In the genomic region with DNA sequence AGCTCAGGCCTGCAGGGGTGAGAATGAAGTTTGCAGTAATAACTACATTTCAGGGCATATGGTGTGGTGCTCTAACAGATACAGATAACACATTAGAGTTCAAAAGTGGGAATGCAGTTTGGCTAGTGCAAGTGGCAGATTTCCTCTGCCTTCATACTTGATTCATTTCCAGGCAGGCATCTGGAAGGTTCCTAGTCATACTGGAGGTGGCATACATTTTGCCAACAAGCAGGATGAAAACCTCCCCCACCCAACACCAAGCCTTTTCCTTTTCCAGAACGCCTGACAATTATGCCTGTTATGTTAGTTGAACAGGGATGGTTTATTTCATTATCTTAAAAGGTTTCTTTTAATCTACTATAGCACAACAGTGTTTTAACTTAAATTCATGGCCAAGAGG, we compare ENCODE assay signal across 22 cellular contexts. TPM values are rescaled to one million over a fixed set of nuclear protein-coding genes. Genes with fewer than 3 reads are reported as not detected.
DNase-seq lines count a peak whose midpoint lies in the region; ATAC-seq and TF ChIP-seq lines count a peak whose summit lies in the region.
"Had no signal": no experiment of that assay in that cellular context is flagged by ENCODE, and none has a peak within 500 bp of the region (broad histone marks: within the 10 kb centered on the region; RNA-seq: fewer than 3 reads in every experiment).

No MANE protein-coding gene starts in this region.

- H3K9ac ChIP-seq in adipocyte (ENCODE audit: low read length) (no peak overlapping the region), fibroblast of lung (ENCODE audit: insufficient read depth, low read length) (no peak overlapping the region), parathyroid adenoma (no peak overlapping the region)

- H3K4me1 ChIP-seq in adipocyte (ENCODE audit: control insufficient read depth, insufficient read depth, low read length) = peaks cover 46% of the 10 kb centered on the region
- H3K4me1 ChIP-seq in fibroblast of lung (ENCODE audit: control insufficient read depth, extremely low read depth, insufficient read depth, low read length) = peaks cover 8% of the 10 kb centered on the region
- H3K4me1 ChIP-seq in parathyroid adenoma = peaks cover 44% of the 10 kb centered on the region
- no peaks in the 10 kb centered on the region for H3K4me1 ChIP-seq in HAP-1
- H3K4me1 ChIP-seq: BE2C had no signal

- ATAC-seq in GM18870 (IDR thresholded peaks at IDR 0.05; ENCODE audit: unreplicated experiment) = no peak
- ATAC-seq: K562 had no signal

- peaks cover 1% of the 10 kb centered on the region for H4K20me1 ChIP-seq in fibroblast of lung (ENCODE audit: control insufficient read depth, extremely low read depth, insufficient read depth, low read length)

- in situ Hi-C loops in G401 (cut with HindIII; ENCODE audit: low sequenced_read_pairs) = no loop called here
- in situ Hi-C loops in HAP-1 (cut with MboI; ENCODE audit: low sequenced_read_pairs) = no loop called here

- no peaks in the 10 kb centered on the region for H3K79me2 ChIP-seq in fibroblast of lung (ENCODE audit: control insufficient read depth, insufficient read depth, low read length)
- H3K79me2 ChIP-seq in parathyroid adenoma = no peaks in the 10 kb centered on the region

- no peak overlapping the region for H2AFZ ChIP-seq in fibroblast of lung (ENCODE audit: low read length)
- no peak overlapping the region for H2AFZ ChIP-seq in parathyroid adenoma

- H3K4me2 ChIP-seq in fibroblast of lung (ENCODE audit: extremely low read depth, insufficient read depth, low read length) (no peak overlapping the region), parathyroid adenoma (ENCODE audit: low read length) (no peak overlapping the region)

- H3K4me3 ChIP-seq in adipocyte (ENCODE audit: low read length) = peak overlapping the region; percentile 20
- no peak overlapping the region for H3K4me3 ChIP-seq in fibroblast of lung (replicated peaks in 1 of 4; ENCODE audit: control extremely low read depth in 1 of 4, insufficient read depth in 1 of 4, low read depth in 3 of 4, low read length in 4 of 4)
- H3K4me3 ChIP-seq in parathyroid adenoma (ENCODE audit: low read depth, low read length) = no peak overlapping the region
- no peak overlapping the region for H3K4me3 ChIP-seq in HAP-1
- H3K4me3 ChIP-seq: K562, SJCRH30 had no signal

- no peak for TF ChIP-seq CTCF in fibroblast of lung (conservative IDR thresholded peaks at IDR 0.05 in 1 of 2, IDR thresholded peaks at IDR 0.05 in 1 of 2; ENCODE audit: low read depth in 1 of 2, low read length in 2 of 2)
- no peak for TF ChIP-seq CTCF in parathyroid adenoma (IDR thresholded peaks at IDR 0.05)

- peak overlapping the region; percentile 62 for H3K27ac ChIP-seq in fibroblast of lung (ENCODE audit: insufficient read depth, low read length)
- H3K27ac ChIP-seq in parathyroid adenoma = peak overlapping the region; percentile 27
- H3K27ac ChIP-seq: SJCRH30 had no signal

- H3K27me3 ChIP-seq in adipocyte (replicated peaks; ENCODE audit: control insufficient read depth, insufficient read depth, low read length) = no peaks in the 10 kb centered on the region
- H3K27me3 ChIP-seq in fibroblast of lung (ENCODE audit: control insufficient read depth, insufficient read depth, low read length) = no peaks in the 10 kb centered on the region
- no peaks in the 10 kb centered on the region for H3K27me3 ChIP-seq in parathyroid adenoma (ENCODE audit: control insufficient read depth, insufficient read depth, low read length)
- H3K27me3 ChIP-seq in HAP-1 (ENCODE audit: low read depth) = no peaks in the 10 kb centered on the region
- H3K27me3 ChIP-seq: BE2C, SJCRH30 had no signal

- peaks cover 82% of the 10 kb centered on the region for H3K36me3 ChIP-seq in adipocyte (ENCODE audit: control insufficient read depth, insufficient read depth, low read length, severe bottlenecking)
- H3K36me3 ChIP-seq in fibroblast of lung (ENCODE audit: control insufficient read depth, insufficient read depth, low read length) = peaks cover 7% of the 10 kb centered on the region
- no peaks in the 10 kb centered on the region for H3K36me3 ChIP-seq in parathyroid adenoma (ENCODE audit: control insufficient read depth, insufficient read depth, low read length)
- peaks cover 77% of the 10 kb centered on the region for H3K36me3 ChIP-seq in HAP-1 (replicated peaks)

- no peaks in the 10 kb centered on the region for H3K9me3 ChIP-seq in adipocyte (ENCODE audit: control insufficient read depth, low read length)
- H3K9me3 ChIP-seq in fibroblast of lung (ENCODE audit: control insufficient read depth, insufficient read depth, low read depth, low read length) = no peaks in the 10 kb centered on the region
- H3K9me3 ChIP-seq in parathyroid adenoma (ENCODE audit: control insufficient read depth, low read length) = no peaks in the 10 kb centered on the region
- H3K9me3 ChIP-seq in HAP-1 = no peaks in the 10 kb centered on the region
- H3K9me3 ChIP-seq: BE2C, SJCRH30 had no signal

- DNase-seq in G401 (ENCODE audit: low spot score) (peak; percentile 77), adipocyte (ENCODE audit: low read depth) (no peak), fibroblast of lung (ENCODE audit: low read depth in 2 of 2) (no peak), islet precursor cell (no peak), HAP-1 (ENCODE audit: low spot score in 2 of 2) (no peak), COR-L47 (lab: John Stamatoyannopoulos, UW) (no peak)
- DNase-seq: ACHN; BE2C; Calu3; CD4-positive, alpha-beta T cell; DMS79; MV-4-11; NCI-H1417 treated with DMSO at 0.1 percent for 48 hours; NCI-H1930; NCI-H2171 treated with DMSO at 0.1 percent for 48 hours; NCI-H748 treated with DMSO at 0.1 percent for 48 hours; RPMI8226; SJCRH30 had no signal

RNA-seq across cellular contexts. Expression of gene VTI1B, which starts 24.3 kb away (rescaled TPM):
- 43.1 and 79.8 TPM in 2 replicates for total RNA-seq in G401 (2014; rRNA removed; shearing (Covaris generic))
- 63.7 and 67.9 TPM in 2 replicates for total RNA-seq in fibroblast of lung
- polyA plus RNA-seq in fibroblast of lung = 88.9 and 89.8 TPM in 2 replicates
- 144 and 146 TPM in 2 replicates for polyA plus RNA-seq in fibroblast of lung (2012)
- 38.3 and 104 TPM in 2 replicates for polyA minus RNA-seq in fibroblast of lung (ENCODE audit: low replicate concordance)

RNA-seq across cellular contexts. Expression of gene ARG2, which starts 30.4 kb away (rescaled TPM):
- 82.0 and 91.5 TPM in 2 replicates for total RNA-seq in G401 (2014; rRNA removed; shearing (Covaris generic))
- 2.3 and 8.4 TPM in 2 replicates for total RNA-seq in fibroblast of lung
- 1.9 and 3.2 TPM in 2 replicates for polyA plus RNA-seq in fibroblast of lung
- 1.5 and 3.3 TPM in 2 replicates for polyA plus RNA-seq in fibroblast of lung (2012)
- 2.8 and 5.8 TPM in 2 replicates for polyA minus RNA-seq in fibroblast of lung (ENCODE audit: low replicate concordance)

RNA-seq across cellular contexts. Expression of gene RDH11, which starts 45.4 kb away (rescaled TPM):
- 71.6 and 97.4 TPM in 2 replicates for total RNA-seq in G401 (2014; rRNA removed; shearing (Covaris generic))
- total RNA-seq in fibroblast of lung = 96.8 and 174 TPM in 2 replicates
- polyA plus RNA-seq in fibroblast of lung = 135 and 151 TPM in 2 replicates
- polyA plus RNA-seq in fibroblast of lung (2012) = 73.7 and 76.2 TPM in 2 replicates
- 75.4 and 93.1 TPM in 2 replicates for polyA minus RNA-seq in fibroblast of lung (ENCODE audit: low replicate concordance)

RNA-seq across cellular contexts. Expression of gene PIGH, which starts 50.1 kb away (rescaled TPM):
- total RNA-seq in G401 (2014; rRNA removed; shearing (Covaris generic)) = 41.4 and 51.4 TPM in 2 replicates
- 12.7 and 20.8 TPM in 2 replicates for total RNA-seq in fibroblast of lung
- 14.2 and 15.6 TPM in 2 replicates for polyA plus RNA-seq in fibroblast of lung
- 9.8 and 10.0 TPM in 2 replicates for polyA plus RNA-seq in fibroblast of lung (2012)
- 8.0 and 12.2 TPM in 2 replicates for polyA minus RNA-seq in fibroblast of lung (ENCODE audit: low replicate concordance)

RNA-seq across cellular contexts. Expression of gene RDH12, which starts 51.5 kb away (rescaled TPM):
- 0.43 TPM in 1 of 2 replicates, not detected in the other for total RNA-seq in G401 (2014; rRNA removed; shearing (Covaris generic))
- total RNA-seq in fibroblast of lung = not detected in 2 replicates
- not detected in 2 replicates for polyA plus RNA-seq in fibroblast of lung
- not detected in 2 replicates for polyA plus RNA-seq in fibroblast of lung (2012)
- not detected in 2 replicates for polyA minus RNA-seq in fibroblast of lung (ENCODE audit: low replicate concordance)
- total RNA-seq: CD4-positive, alpha-beta T cell; NCI-H460; SJCRH30 had no signal
